In the genomic region with DNA sequence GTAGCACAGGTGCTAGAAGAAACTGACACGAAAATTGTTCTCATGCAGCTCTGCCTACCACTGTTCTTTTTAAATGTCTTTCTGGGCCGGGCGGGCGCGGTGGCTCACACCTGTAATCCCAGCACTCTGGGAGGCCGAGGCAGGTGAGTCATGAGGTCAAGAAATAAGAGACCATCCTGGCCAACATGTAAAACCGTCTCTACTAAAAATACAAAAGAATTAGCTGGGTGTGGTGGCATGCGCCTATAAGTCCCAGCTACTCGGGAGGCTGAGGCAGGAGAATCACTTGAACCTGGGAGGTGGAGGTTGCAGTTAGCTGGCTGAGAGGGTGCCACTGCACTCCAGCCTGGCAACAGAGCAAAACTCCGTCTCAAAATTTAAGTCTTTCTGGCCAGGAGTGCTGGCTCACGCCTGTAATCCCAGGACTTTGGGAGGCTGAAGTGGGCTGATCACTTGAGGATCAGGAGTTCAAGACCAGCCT, we compare ENCODE assay signal across 2 cellular contexts.
TF ChIP-seq lines count a peak whose summit lies in the region.

No MANE protein-coding gene starts in this region.

TF ChIP-seq in SK-N-SH, 30 proteins besides CTCF, POLR2A, EP300 and RAD21 (continued from another document):
- TF ChIP-seq REST (IDR thresholded peaks at IDR 0.05; ENCODE audit: low read depth, low read length), result no peak
- TF ChIP-seq TCF12 (IDR thresholded peaks at IDR 0.05), result no peak
- no peak for TF ChIP-seq SMC3 (IDR thresholded peaks at IDR 0.05; ENCODE audit: low read depth, low read length)
- no peak for TF ChIP-seq RCOR1 (IDR thresholded peaks at IDR 0.05; ENCODE audit: low read length)
- TF ChIP-seq NFIC (IDR thresholded peaks at IDR 0.05; ENCODE audit: borderline replicate concordance), result no peak
- TF ChIP-seq RXRA (IDR thresholded peaks at IDR 0.05; ENCODE audit: borderline replicate concordance, low read depth), result no peak
- TF ChIP-seq, protein P1, sequence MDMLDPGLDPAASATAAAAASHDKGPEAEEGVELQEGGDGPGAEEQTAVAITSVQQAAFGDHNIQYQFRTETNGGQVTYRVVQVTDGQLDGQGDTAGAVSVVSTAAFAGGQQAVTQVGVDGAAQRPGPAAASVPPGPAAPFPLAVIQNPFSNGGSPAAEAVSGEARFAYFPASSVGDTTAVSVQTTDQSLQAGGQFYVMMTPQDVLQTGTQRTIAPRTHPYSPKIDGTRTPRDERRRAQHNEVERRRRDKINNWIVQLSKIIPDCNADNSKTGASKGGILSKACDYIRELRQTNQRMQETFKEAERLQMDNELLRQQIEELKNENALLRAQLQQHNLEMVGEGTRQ (IDR thresholded peaks at IDR 0.05; ENCODE audit: borderline replicate concordance, low read depth, low read length), result no peak
- no peak for TF ChIP-seq NRF1 (IDR thresholded peaks at IDR 0.05; ENCODE audit: low read depth, low read length)
- TF ChIP-seq, protein P2, sequence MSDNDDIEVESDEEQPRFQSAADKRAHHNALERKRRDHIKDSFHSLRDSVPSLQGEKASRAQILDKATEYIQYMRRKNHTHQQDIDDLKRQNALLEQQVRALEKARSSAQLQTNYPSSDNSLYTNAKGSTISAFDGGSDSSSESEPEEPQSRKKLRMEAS (IDR thresholded peaks at IDR 0.05; ENCODE audit: low read depth), result no peak
- TF ChIP-seq, protein P3, sequence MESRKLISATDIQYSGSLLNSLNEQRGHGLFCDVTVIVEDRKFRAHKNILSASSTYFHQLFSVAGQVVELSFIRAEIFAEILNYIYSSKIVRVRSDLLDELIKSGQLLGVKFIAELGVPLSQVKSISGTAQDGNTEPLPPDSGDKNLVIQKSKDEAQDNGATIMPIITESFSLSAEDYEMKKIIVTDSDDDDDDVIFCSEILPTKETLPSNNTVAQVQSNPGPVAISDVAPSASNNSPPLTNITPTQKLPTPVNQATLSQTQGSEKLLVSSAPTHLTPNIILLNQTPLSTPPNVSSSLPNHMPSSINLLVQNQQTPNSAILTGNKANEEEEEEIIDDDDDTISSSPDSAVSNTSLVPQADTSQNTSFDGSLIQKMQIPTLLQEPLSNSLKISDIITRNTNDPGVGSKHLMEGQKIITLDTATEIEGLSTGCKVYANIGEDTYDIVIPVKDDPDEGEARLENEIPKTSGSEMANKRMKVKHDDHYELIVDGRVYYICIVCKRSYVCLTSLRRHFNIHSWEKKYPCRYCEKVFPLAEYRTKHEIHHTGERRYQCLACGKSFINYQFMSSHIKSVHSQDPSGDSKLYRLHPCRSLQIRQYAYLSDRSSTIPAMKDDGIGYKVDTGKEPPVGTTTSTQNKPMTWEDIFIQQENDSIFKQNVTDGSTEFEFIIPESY (IDR thresholded peaks at IDR 0.05; ENCODE audit: borderline replicate concordance, low read depth), result no peak
- no peak for TF ChIP-seq GATA2 (CRISPR knock-in tag; IDR thresholded peaks at IDR 0.05)
- TF ChIP-seq EZH2phosphoT487 (IDR thresholded peaks at IDR 0.05; ENCODE audit: borderline replicate concordance, low read depth), result no peak
- no peak for TF ChIP-seq FOXJ3 (CRISPR knock-in tag; IDR thresholded peaks at IDR 0.05)
- no peak for TF ChIP-seq POLR2AphosphoS5 (IDR thresholded peaks at IDR 0.05; ENCODE audit: low read depth, low read length)
- no peak for TF ChIP-seq MEF2A (IDR thresholded peaks at IDR 0.05; ENCODE audit: borderline replicate concordance, low read depth)

TF ChIP-seq in SK-N-SH treated with all-trans-retinoic acid at 6 μM for 48 hours, 23 proteins besides CTCF, POLR2A, EP300 and RAD21 (continued from another document):
- TF ChIP-seq, protein P4, sequence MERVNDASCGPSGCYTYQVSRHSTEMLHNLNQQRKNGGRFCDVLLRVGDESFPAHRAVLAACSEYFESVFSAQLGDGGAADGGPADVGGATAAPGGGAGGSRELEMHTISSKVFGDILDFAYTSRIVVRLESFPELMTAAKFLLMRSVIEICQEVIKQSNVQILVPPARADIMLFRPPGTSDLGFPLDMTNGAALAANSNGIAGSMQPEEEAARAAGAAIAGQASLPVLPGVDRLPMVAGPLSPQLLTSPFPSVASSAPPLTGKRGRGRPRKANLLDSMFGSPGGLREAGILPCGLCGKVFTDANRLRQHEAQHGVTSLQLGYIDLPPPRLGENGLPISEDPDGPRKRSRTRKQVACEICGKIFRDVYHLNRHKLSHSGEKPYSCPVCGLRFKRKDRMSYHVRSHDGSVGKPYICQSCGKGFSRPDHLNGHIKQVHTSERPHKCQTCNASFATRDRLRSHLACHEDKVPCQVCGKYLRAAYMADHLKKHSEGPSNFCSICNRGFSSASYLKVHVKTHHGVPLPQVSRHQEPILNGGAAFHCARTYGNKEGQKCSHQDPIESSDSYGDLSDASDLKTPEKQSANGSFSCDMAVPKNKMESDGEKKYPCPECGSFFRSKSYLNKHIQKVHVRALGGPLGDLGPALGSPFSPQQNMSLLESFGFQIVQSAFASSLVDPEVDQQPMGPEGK (CRISPR knock-in tag; IDR thresholded peaks at IDR 0.05; ENCODE audit: borderline replicate concordance), result no peak
- TF ChIP-seq TCF4 (CRISPR knock-in tag; IDR thresholded peaks at IDR 0.05; ENCODE audit: borderline replicate concordance), result no peak; the same call in 1 of the 2 replicates
- TF ChIP-seq RARB (CRISPR knock-in tag; IDR thresholded peaks at IDR 0.05), result no peak
- TF ChIP-seq, protein P5, sequence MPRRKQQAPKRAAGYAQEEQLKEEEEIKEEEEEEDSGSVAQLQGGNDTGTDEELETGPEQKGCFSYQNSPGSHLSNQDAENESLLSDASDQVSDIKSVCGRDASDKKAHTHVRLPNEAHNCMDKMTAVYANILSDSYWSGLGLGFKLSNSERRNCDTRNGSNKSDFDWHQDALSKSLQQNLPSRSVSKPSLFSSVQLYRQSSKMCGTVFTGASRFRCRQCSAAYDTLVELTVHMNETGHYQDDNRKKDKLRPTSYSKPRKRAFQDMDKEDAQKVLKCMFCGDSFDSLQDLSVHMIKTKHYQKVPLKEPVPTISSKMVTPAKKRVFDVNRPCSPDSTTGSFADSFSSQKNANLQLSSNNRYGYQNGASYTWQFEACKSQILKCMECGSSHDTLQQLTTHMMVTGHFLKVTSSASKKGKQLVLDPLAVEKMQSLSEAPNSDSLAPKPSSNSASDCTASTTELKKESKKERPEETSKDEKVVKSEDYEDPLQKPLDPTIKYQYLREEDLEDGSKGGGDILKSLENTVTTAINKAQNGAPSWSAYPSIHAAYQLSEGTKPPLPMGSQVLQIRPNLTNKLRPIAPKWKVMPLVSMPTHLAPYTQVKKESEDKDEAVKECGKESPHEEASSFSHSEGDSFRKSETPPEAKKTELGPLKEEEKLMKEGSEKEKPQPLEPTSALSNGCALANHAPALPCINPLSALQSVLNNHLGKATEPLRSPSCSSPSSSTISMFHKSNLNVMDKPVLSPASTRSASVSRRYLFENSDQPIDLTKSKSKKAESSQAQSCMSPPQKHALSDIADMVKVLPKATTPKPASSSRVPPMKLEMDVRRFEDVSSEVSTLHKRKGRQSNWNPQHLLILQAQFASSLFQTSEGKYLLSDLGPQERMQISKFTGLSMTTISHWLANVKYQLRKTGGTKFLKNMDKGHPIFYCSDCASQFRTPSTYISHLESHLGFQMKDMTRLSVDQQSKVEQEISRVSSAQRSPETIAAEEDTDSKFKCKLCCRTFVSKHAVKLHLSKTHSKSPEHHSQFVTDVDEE (CRISPR knock-in tag; IDR thresholded peaks at IDR 0.05), result no peak
- TF ChIP-seq, protein P6, sequence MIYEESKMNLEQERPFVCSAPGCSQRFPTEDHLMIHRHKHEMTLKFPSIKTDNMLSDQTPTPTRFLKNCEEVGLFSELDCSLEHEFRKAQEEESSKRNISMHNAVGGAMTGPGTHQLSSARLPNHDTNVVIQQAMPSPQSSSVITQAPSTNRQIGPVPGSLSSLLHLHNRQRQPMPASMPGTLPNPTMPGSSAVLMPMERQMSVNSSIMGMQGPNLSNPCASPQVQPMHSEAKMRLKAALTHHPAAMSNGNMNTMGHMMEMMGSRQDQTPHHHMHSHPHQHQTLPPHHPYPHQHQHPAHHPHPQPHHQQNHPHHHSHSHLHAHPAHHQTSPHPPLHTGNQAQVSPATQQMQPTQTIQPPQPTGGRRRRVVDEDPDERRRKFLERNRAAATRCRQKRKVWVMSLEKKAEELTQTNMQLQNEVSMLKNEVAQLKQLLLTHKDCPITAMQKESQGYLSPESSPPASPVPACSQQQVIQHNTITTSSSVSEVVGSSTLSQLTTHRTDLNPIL (CRISPR knock-in tag; IDR thresholded peaks at IDR 0.05; ENCODE audit: low read depth), result no peak
TF ChIP-seq in SK-N-SH treated with all-trans-retinoic acid at 6 μM for 48 hours: peak in this region for 0.
